In genomic region chr17:2819921-2820501, GRCh38 we compare ENCODE assay signal across 2 cellular contexts.
TF ChIP-seq lines count a peak whose summit lies in the region.

No MANE protein-coding gene starts in this region.

TF ChIP-seq in GM23338, 12 proteins besides CTCF, POLR2A, EP300 and RAD21 (continued from another document):
- TF ChIP-seq REST (IDR thresholded peaks at IDR 0.05; ENCODE audit: unreplicated experiment), result no peak
TF ChIP-seq in GM23338: peak in this region for 0.

TF ChIP-seq in WTC11, 78 proteins besides CTCF, POLR2A, EP300 and RAD21 (continued from another document):
- TF ChIP-seq STAT6 (CRISPR knock-in tag; conservative IDR thresholded peaks at IDR 0.05; ENCODE audit: low read depth), result no peak
- TF ChIP-seq ZNF232 (CRISPR knock-in tag; IDR thresholded peaks at IDR 0.05), result no peak
- no peak for TF ChIP-seq JAZF1 (CRISPR knock-in tag; IDR thresholded peaks at IDR 0.05)
- TF ChIP-seq ESRRA (CRISPR knock-in tag; IDR thresholded peaks at IDR 0.05; ENCODE audit: borderline replicate concordance), result no peak
- TF ChIP-seq NR2C2 (CRISPR knock-in tag; IDR thresholded peaks at IDR 0.05), result no peak
- no peak for TF ChIP-seq NFE2L1 (CRISPR knock-in tag; IDR thresholded peaks at IDR 0.05)
- TF ChIP-seq, protein P1, sequence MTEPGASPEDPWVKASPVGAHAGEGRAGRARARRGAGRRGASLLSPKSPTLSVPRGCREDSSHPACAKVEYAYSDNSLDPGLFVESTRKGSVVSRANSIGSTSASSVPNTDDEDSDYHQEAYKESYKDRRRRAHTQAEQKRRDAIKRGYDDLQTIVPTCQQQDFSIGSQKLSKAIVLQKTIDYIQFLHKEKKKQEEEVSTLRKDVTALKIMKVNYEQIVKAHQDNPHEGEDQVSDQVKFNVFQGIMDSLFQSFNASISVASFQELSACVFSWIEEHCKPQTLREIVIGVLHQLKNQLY (CRISPR knock-in tag; IDR thresholded peaks at IDR 0.05), result no peak
- TF ChIP-seq RELA (CRISPR knock-in tag; IDR thresholded peaks at IDR 0.05; ENCODE audit: borderline replicate concordance), result no peak
- no peak for TF ChIP-seq RORB (CRISPR knock-in tag; IDR thresholded peaks at IDR 0.05)
- TF ChIP-seq EMX1 (CRISPR knock-in tag; IDR thresholded peaks at IDR 0.05), result no peak
- no peak for TF ChIP-seq FOXJ3 (CRISPR knock-in tag; IDR thresholded peaks at IDR 0.05; ENCODE audit: borderline replicate concordance)
